ENCODE assay signal across 24 cellular contexts in the genomic region with DNA sequence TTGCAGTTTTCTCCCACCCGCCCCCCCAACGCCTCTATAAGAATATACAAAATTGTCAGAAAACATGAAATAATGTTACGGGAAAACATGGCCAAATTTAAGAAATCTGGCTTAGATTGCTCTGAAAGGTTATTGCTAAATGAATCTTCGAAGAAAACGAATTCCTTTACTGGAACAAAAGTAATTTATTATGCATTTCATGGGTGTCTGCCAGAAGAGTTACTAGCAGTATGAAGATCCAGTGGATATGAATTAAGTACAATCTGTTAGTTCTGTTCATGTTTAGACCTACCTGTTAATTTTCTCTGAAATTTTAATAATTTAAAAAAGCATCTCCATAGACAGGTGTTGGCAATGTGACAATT. TPM values are rescaled to one million over a fixed set of nuclear protein-coding genes. Genes with fewer than 3 reads are reported as not detected.
A peak's percentile ranks its signal among the peaks of the same experiment; 100 is the strongest.
DNase-seq lines count a peak whose midpoint lies in the region; ATAC-seq and TF ChIP-seq lines count a peak whose summit lies in the region.
"Had no signal": no experiment of that assay in that cellular context is flagged by ENCODE, and none has a peak within 500 bp of the region (broad histone marks: within the 10 kb centered on the region; RNA-seq: fewer than 3 reads in every experiment).

No MANE protein-coding gene starts in this region.

- ATAC-seq in upper lobe of right lung, result no peak
- ATAC-seq in gastrocnemius medialis, result no peak
- ATAC-seq: activated T-cell treated with anti-CD3 and anti-CD28 coated beads, Interleukin-2, amount 50 U/mL, for 72 hours; HepG2 had no signal

- H3K36me3 ChIP-seq in cardiac muscle cell (peaks cover 36% of the 10 kb centered on the region), esophagus muscularis mucosa (peaks cover 0 to 11% (median 0%) of the 10 kb centered on the region in 4 donors), muscle layer of duodenum (ENCODE audit: control insufficient read depth in 1 of 2, insufficient read depth in 2 of 2, low read length in 2 of 2) (no peaks in the 10 kb centered on the region), upper lobe of right lung (peaks cover 7% of the 10 kb centered on the region), gastrocnemius medialis (no peaks in the 10 kb centered on the region)

- 61% methylated on average over 5 of the region's 5 CpGs for WGBS in esophagus muscularis mucosa

- H3K27me3 ChIP-seq in cardiac muscle cell (no peaks in the 10 kb centered on the region), esophagus muscularis mucosa (no peaks in the 10 kb centered on the region), muscle layer of duodenum (ENCODE audit: low read depth, low read length) (no peaks in the 10 kb centered on the region), upper lobe of right lung (no peaks in the 10 kb centered on the region), gastrocnemius medialis (peaks cover 9 to 37% (median 26%) of the 10 kb centered on the region in 3 donors)

- no peak for TF ChIP-seq EP300 in esophagus muscularis mucosa (IDR thresholded peaks at IDR 0.05)

- H3K4me1 ChIP-seq in cardiac muscle cell (ENCODE audit: low read depth) (peaks cover 83% of the 10 kb centered on the region), esophagus muscularis mucosa (peaks cover 26 to 57% (median 41%) of the 10 kb centered on the region in 4 donors), muscle layer of duodenum (ENCODE audit: control insufficient read depth in 1 of 2, insufficient read depth in 2 of 2, low read length in 2 of 2) (no peaks in the 10 kb centered on the region), upper lobe of right lung (peaks cover 71% of the 10 kb centered on the region), gastrocnemius medialis (no peaks in the 10 kb centered on the region)

- no peak for TF ChIP-seq CTCF in cardiac muscle cell (IDR thresholded peaks at IDR 0.05; ENCODE audit: low read depth, low read length)
- no peak for TF ChIP-seq CTCF in esophagus muscularis mucosa (IDR thresholded peaks at IDR 0.05)
- no peak for TF ChIP-seq CTCF in upper lobe of right lung (IDR thresholded peaks at IDR 0.05)
- TF ChIP-seq CTCF in gastrocnemius medialis (IDR thresholded peaks at IDR 0.05 in 4 of 5, conservative IDR thresholded peaks at IDR 0.05 in 1 of 5), result no peak

- H3K4me3 ChIP-seq in cardiac muscle cell, result no peak overlapping the region
- no peak overlapping the region for H3K4me3 ChIP-seq in esophagus muscularis mucosa
- no peak overlapping the region for H3K4me3 ChIP-seq in muscle layer of duodenum (ENCODE audit: low read depth in 1 of 2, low read length in 2 of 2)
- H3K4me3 ChIP-seq in upper lobe of right lung, result no peak overlapping the region
- H3K4me3 ChIP-seq in gastrocnemius medialis, result no peak overlapping the region
- H3K4me3 ChIP-seq: lung had no signal

- intact Hi-C loops in cardiac septum (cut with DNase I) (loop anchor here (2.0 to 5.0 kb wide), 3 partner anchors 157 to 371 kb away; no protein-coding TSS in a partner anchor), esophagus muscularis mucosa (cut with DNase I) (no loop called here), upper lobe of right lung (cut with DNase I) (no loop called here), gastrocnemius medialis (cut with DNase I; ENCODE audit: low total_unique reads) (no loop called here)

- TF ChIP-seq POLR2A in esophagus muscularis mucosa (IDR thresholded peaks at IDR 0.05; ENCODE audit: low read depth) (no peak), gastrocnemius medialis (IDR thresholded peaks at IDR 0.05) (no peak)

- H3K27ac ChIP-seq in cardiac muscle cell (peak overlapping the region; percentile 83), esophagus muscularis mucosa (replicated peaks in 1 of 4) (peak overlapping the region; percentile 50 to 79 (median 72)), muscle layer of duodenum (ENCODE audit: low read length) (peak overlapping the region; percentile 70), upper lobe of right lung (peak overlapping the region; percentile 19), gastrocnemius medialis (no peak overlapping the region)
- H3K27ac ChIP-seq: 22Rv1 had no signal

- H3K9me3 ChIP-seq in cardiac muscle cell (ENCODE audit: low read depth) (no peaks in the 10 kb centered on the region), esophagus muscularis mucosa (no peaks in the 10 kb centered on the region), muscle layer of duodenum (ENCODE audit: control insufficient read depth in 1 of 2, low read length in 2 of 2) (no peaks in the 10 kb centered on the region), upper lobe of right lung (no peaks in the 10 kb centered on the region), gastrocnemius medialis (no peaks in the 10 kb centered on the region)

- DNase-seq in cardiac muscle cell (ENCODE audit: low read depth in 1 of 2, low spot score in 1 of 2) (peak in 1 of 2 donors; percentile 64), cardiac septum (ENCODE audit: low spot score) (no peak), esophagus muscularis mucosa (ENCODE audit: extremely low spot score) (no peak), upper lobe of right lung (no peak), medulla oblongata (ENCODE audit: extremely low spot score) (no peak), gastrocnemius medialis (no peak), hypothalamus (lab: John Stamatoyannopoulos, UW) (no peak)
- DNase-seq: activated naive CD4-positive, alpha-beta T cell treated with anti-CD3 and anti-CD28 coated beads for 36 hours; activated T-cell treated with anti-CD3 and anti-CD28 coated beads, Interleukin-2, amount 50 U/mL, for 72 hours; amygdala; CD4-positive, CD25-positive, alpha-beta regulatory T cell; DMS 273 treated with DMSO at 0.1 percent for 48 hours; islet precursor cell; NCI-H1048; NCI-H1694 treated with DMSO at 0.1 percent for 48 hours; NCI-H2171 treated with DMSO at 0.1 percent for 48 hours; NCI-H526 treated with DMSO at 0.1 percent for 48 hours; occipital lobe; stimulated activated CD4-positive, alpha-beta T cell treated with anti-CD3 and anti-CD28 coated beads, Interleukin-12 subunit alpha, Interleukin-12 subunit beta, amount 100 ng/mL, for 4 hours; stimulated activated CD4-positive, alpha-beta T cell treated with anti-CD3 and anti-CD28 coated beads, Interleukin-4, amount 100 ng/mL, for 24 hours had no signal

- in situ Hi-C loops in gastrocnemius medialis (cut with MboI; ENCODE audit: low sequenced_read_pairs in 4 of 4), result no loop called here

RNA-seq across cellular contexts. Expression of a gene that starts 21.9 kb away (rescaled TPM):
- total RNA-seq in cardiac muscle cell (182 and 187 TPM in 2 replicates), cardiac septum (76.2 TPM), esophagus muscularis mucosa (10 to 100 TPM in 2 of 4 donors, 1 to 10 TPM in 2; 6.6 to 35.5 (median 12.5) TPM), upper lobe of right lung (32.2 TPM), gastrocnemius medialis (1 to 10 TPM in 1 of 4 donors, under 1 TPM in 3; 0.34 to 1.2 (median 0.86) TPM)
- 104 and 126 TPM in 2 replicates for polyA plus RNA-seq in cardiac muscle cell
- total RNA-seq: activated naive CD4-positive, alpha-beta T cell treated with anti-CD3 and anti-CD28 coated beads for 36 hours had no signal
- polyA plus RNA-seq: CD4-positive, CD25-positive, alpha-beta regulatory T cell had no signal

Comparison
In these comparisons a context has a peak if more than half of its experiments do, and no peak if none do; other contexts are left out.
1. H3K27ac ChIP-seq: peak in cardiac muscle cell (single experiment), esophagus muscularis mucosa (4 of 4), muscle layer of duodenum (single experiment) and upper lobe of right lung (single experiment); none in gastrocnemius medialis (0 of 4).